Comparison of ENCODE assay signal across 8 cellular contexts in the genomic region with DNA sequence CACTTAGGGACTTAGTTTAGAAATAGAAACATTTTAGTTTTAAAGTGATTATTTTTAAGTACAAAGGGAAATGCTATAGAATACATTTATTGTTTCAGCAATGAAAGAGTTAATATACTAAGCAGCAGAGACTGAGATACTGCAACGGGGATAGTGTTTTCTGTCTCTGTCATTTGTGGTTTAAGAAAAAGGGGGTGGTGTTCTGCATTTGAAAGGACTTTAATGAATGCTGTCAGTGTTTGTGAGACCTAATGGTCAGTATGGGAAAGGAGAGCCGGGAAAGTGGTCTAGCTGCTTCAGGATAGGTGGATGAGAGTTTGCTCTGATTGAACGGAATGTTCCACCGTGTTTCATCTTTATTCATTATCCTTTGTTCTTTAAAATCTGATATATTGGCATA. TPM values are rescaled to one million over a fixed set of nuclear protein-coding genes. Genes with fewer than 3 reads are reported as not detected.
A peak's percentile ranks its signal among the peaks of the same experiment; 100 is the strongest.
DNase-seq lines count a peak whose midpoint lies in the region; ATAC-seq, FAIRE-seq and TF ChIP-seq lines count a peak whose summit lies in the region.

KLHL5 (plus strand) TSS at position 139 of the 400 bp plus-strand sequence. CDS start 421 bp downstream, outside the sequence.

- no peak for FAIRE-seq in A549 (lab: Jason Lieb, UNC)

- no peak within 1 kb of the TSS for H3K9ac ChIP-seq in Karpas-422 (ENCODE audit: low read length)

- no peaks in the 10 kb centered on the region for H3K9me2 ChIP-seq in Karpas-422 (replicated peaks; ENCODE audit: insufficient read depth, low read length)

- 0 out of 2 replicates have a peak, but pooled peaks cover 3% of the 10 kb centered on the region for H4K20me1 ChIP-seq in Karpas-422 (ENCODE audit: insufficient read depth, low read depth, low read length)

- peaks cover 99% of the 10 kb centered on the region for H3K79me2 ChIP-seq in Karpas-422 (ENCODE audit: low read length)

- H3K4me1 Mint-ChIP-seq in stimulated activated effector memory CD8-positive, alpha-beta T cell treated with anti-CD3 and anti-CD28 coated beads, Interleukin-12 subunit alpha, Interleukin-12 subunit beta, amount 100 ng/mL, for 72 hours = peaks cover 16% of the 10 kb centered on the region

- H3K27ac Mint-ChIP-seq in stimulated activated effector memory CD8-positive, alpha-beta T cell treated with anti-CD3 and anti-CD28 coated beads, Interleukin-12 subunit alpha, Interleukin-12 subunit beta, amount 100 ng/mL, for 72 hours = no peak within 1 kb of the TSS

- H3K27ac ChIP-seq in A549 = no peak within 1 kb of the TSS
- peak within 1 kb of the TSS; percentile 25 for H3K27ac ChIP-seq in Karpas-422 (ENCODE audit: low read length)
- H3K27ac ChIP-seq in effector memory CD4-positive, alpha-beta T cell (ENCODE audit: insufficient read depth, low read length, poor library complexity, severe bottlenecking) = no peak within 1 kb of the TSS

- H3K4me3 Mint-ChIP-seq in stimulated activated effector memory CD8-positive, alpha-beta T cell treated with anti-CD3 and anti-CD28 coated beads, Interleukin-12 subunit alpha, Interleukin-12 subunit beta, amount 100 ng/mL, for 72 hours = no peak within 1 kb of the TSS

- no peak within 1 kb of the TSS for H2AFZ ChIP-seq in Karpas-422 (ENCODE audit: low read length)

- WGBS in A549 (ENCODE audit: missing lambda C conversion rate) = 59% methylated on average over 4 of the region's 4 CpGs

- TF ChIP-seq POLR2A in A549 (IDR thresholded peaks at IDR 0.05; ENCODE audit: low read length) = no peak

- H3K4me2 ChIP-seq in A549 (no peak within 1 kb of the TSS), Karpas-422 (ENCODE audit: low read depth, low read length, poor library complexity, severe bottlenecking) (peak within 1 kb of the TSS; percentile 6)

- no peak for TF ChIP-seq RAD21 in A549 (conservative IDR thresholded peaks at IDR 0.05 in 1 of 2, IDR thresholded peaks at IDR 0.05 in 1 of 2)

- no peak for TF ChIP-seq EP300 in A549 (IDR thresholded peaks at IDR 0.05)

- POLR2A ChIA-PET in A549 (lab: Yijun Ruan, JAX) = no interaction called here

- no peaks in the 10 kb centered on the region for H3K27me3 ChIP-seq in Karpas-422 (ENCODE audit: low read length)
- no peaks in the 10 kb centered on the region for H3K27me3 ChIP-seq in effector memory CD4-positive, alpha-beta T cell (replicated peaks; ENCODE audit: control insufficient read depth, insufficient read depth, low read length, poor library complexity, severe bottlenecking)

- no peak for DNase-seq in A549 (ENCODE audit: low read depth in 1 of 2, low spot score in 1 of 2)
- no peak for DNase-seq in Karpas-422
- peak; percentile 35 for DNase-seq in epidermal melanocyte (ENCODE audit: insufficient read length, low spot score)
- DNase-seq in mesenteric fat pad (ENCODE audit: low spot score) = no peak
- DNase-seq in effector memory CD4-positive, alpha-beta T cell = no peak
- no peak for DNase-seq in stimulated activated effector memory CD8-positive, alpha-beta T cell treated with anti-CD3 and anti-CD28 coated beads, Interleukin-12 subunit alpha, Interleukin-12 subunit beta, amount 100 ng/mL, for 72 hours (ENCODE audit: low spot score in 2 of 2)
- no peak for DNase-seq in NCI-H2171 (lab: John Stamatoyannopoulos, UW)

- peaks cover 11% of the 10 kb centered on the region for H3K36me3 ChIP-seq in Karpas-422 (ENCODE audit: insufficient read depth, low read length)
- no peaks in the 10 kb centered on the region for H3K36me3 ChIP-seq in effector memory CD4-positive, alpha-beta T cell (ENCODE audit: control insufficient read depth, insufficient read depth, low read length)

- TF ChIP-seq CTCF in A549 (IDR thresholded peaks at IDR 0.05) = no peak

- H3K4me1 ChIP-seq in A549 (peaks cover 22% of the 10 kb centered on the region; the same call in 2 of the 3 replicates), Karpas-422 (ENCODE audit: low read length) (peaks cover 54% of the 10 kb centered on the region)
- no peaks in the 10 kb centered on the region for H3K4me1 ChIP-seq in effector memory CD4-positive, alpha-beta T cell (ENCODE audit: control insufficient read depth, insufficient read depth, low read length, poor library complexity, severe bottlenecking)

- H3K9me3 ChIP-seq in A549 = no peaks in the 10 kb centered on the region
- no peaks in the 10 kb centered on the region for H3K9me3 ChIP-seq in Karpas-422 (ENCODE audit: low read length)
- no peaks in the 10 kb centered on the region for H3K9me3 ChIP-seq in effector memory CD4-positive, alpha-beta T cell (ENCODE audit: control insufficient read depth, low read length)

- no peaks in the 10 kb centered on the region for H3K9me3 Mint-ChIP-seq in stimulated activated effector memory CD8-positive, alpha-beta T cell treated with anti-CD3 and anti-CD28 coated beads, Interleukin-12 subunit alpha, Interleukin-12 subunit beta, amount 100 ng/mL, for 72 hours

- no peaks in the 10 kb centered on the region for H3K36me3 Mint-ChIP-seq in stimulated activated effector memory CD8-positive, alpha-beta T cell treated with anti-CD3 and anti-CD28 coated beads, Interleukin-12 subunit alpha, Interleukin-12 subunit beta, amount 100 ng/mL, for 72 hours

- CTCF ChIA-PET in A549 (lab: Yijun Ruan, JAX) = interaction anchor here (0.8 kb wide), 1 partner anchor 73 kb away, joined by 3 read pairs; no protein-coding TSS in a partner anchor

- H3K4me3 ChIP-seq in A549 = no peak within 1 kb of the TSS
- H3K4me3 ChIP-seq in Karpas-422 (ENCODE audit: low read length) = no peak within 1 kb of the TSS
- no peak within 1 kb of the TSS for H3K4me3 ChIP-seq in effector memory CD4-positive, alpha-beta T cell (ENCODE audit: insufficient read depth, low read depth, low read length, poor library complexity, severe bottlenecking)

- ATAC-seq in A549 (peak in 1 of 2 experiments; percentile 35; a peak in 1 of 6 replicates), HG03442 (IDR thresholded peaks at IDR 0.05; ENCODE audit: unreplicated experiment) (no peak)
- no peak for ATAC-seq in stimulated activated effector memory CD8-positive, alpha-beta T cell treated with anti-CD3 and anti-CD28 coated beads, Interleukin-12 subunit alpha, Interleukin-12 subunit beta, amount 100 ng/mL, for 72 hours

TF ChIP-seq in A549, 52 proteins besides CTCF, POLR2A, EP300 and RAD21:
- TF ChIP-seq TP53 (CRISPR knock-in tag; IDR thresholded peaks at IDR 0.05) = no peak
- no peak for TF ChIP-seq HEYL (CRISPR knock-in tag; IDR thresholded peaks at IDR 0.05)
- no peak for TF ChIP-seq CEBPB (IDR thresholded peaks at IDR 0.05)
- TF ChIP-seq, protein P1, sequence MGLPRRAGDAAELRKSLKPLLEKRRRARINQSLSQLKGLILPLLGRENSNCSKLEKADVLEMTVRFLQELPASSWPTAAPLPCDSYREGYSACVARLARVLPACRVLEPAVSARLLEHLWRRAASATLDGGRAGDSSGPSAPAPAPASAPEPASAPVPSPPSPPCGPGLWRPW (IDR thresholded peaks at IDR 0.05) = no peak
- TF ChIP-seq CBX2 (IDR thresholded peaks at IDR 0.05; ENCODE audit: borderline replicate concordance, low read depth) = no peak
TF ChIP-seq in A549: peak in this region for 0.

RNA-seq across cellular contexts. Expression of gene KLHL5, which starts in this region (rescaled TPM):
- polyA plus RNA-seq in A549 (2011; rRNA removed) (98.6 and 108 TPM in 2 replicates), A549 (2017; fragmentation: RNase III; extraction: RNeasy Plus Mini Kit Qiagen cat#74134 plus additional on column Dnase treatment) (51.9 to 63.2 TPM (median 62.4 TPM) in 3 replicates)
- polyA plus RNA-seq in A549 (2012; cell fraction: cytosol; rRNA removed) = 30.1 and 34.1 TPM in 2 replicates
- polyA plus RNA-seq in A549 (2012; cell fraction: nucleus; rRNA removed) = 7.9 and 14.7 TPM in 2 replicates
- 93.3 and 111 TPM in 2 replicates for polyA minus RNA-seq in A549 (2011; rRNA and poly(A)+ RNA removed)
- total RNA-seq in Karpas-422 (2014; rRNA removed; shearing (Covaris generic); ENCODE audit: low replicate concordance) = 142 and 147 TPM in 2 replicates
- total RNA-seq in mesenteric fat pad = 45.4 TPM
